In the genomic region with DNA sequence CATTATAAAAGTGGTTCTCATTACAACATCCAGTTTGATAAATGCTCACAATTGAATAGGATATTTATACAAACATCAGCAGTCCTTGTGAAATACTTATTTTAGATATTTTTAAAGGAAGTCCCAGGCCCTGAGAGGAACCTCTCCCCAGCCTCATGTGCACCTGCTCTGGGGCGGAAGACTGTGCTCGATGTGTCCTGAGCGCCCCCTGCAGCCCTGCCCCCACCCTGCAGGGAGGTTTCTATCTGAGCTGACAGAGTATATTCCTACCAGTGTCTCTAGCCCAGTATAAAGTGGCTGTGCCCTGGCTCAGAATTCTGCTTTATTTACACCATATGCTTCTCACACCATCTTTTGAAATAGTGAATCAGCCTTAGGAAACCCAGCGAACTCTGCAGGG, we compare ENCODE assay signal across 11 cellular contexts.
DNase-seq lines count a peak whose midpoint lies in the region; ATAC-seq and TF ChIP-seq lines count a peak whose summit lies in the region.
"Had no signal": no experiment of that assay in that cellular context is flagged by ENCODE, and none has a peak within 500 bp of the region (broad histone marks: within the 10 kb centered on the region; RNA-seq: fewer than 3 reads in every experiment).

No MANE protein-coding gene starts in this region.

- in situ Hi-C loops in SK-MEL-5 (cut with HindIII; ENCODE audit: low pct_unique_long_range_greater_than_20kb, low sequenced_read_pairs) = no loop called here

- H3K9me3 Mint-ChIP-seq in HFFc6 = peaks cover 22% of the 10 kb centered on the region
- H3K9me3 Mint-ChIP-seq: immature natural killer cell had no signal

- peak overlapping the region; percentile 70 for H3K4me3 ChIP-seq in DOHH2 (ENCODE audit: low read length)
- H3K4me3 ChIP-seq: adrenal gland had no signal

- intact Hi-C loops in left colon (cut with DNase I, micrococcal nuclease) = no loop called here

- H3K4me1 ChIP-seq in DOHH2 (ENCODE audit: control insufficient read depth, low read length) = peaks cover 73% of the 10 kb centered on the region
- H3K4me1 ChIP-seq: adrenal gland had no signal

- peak overlapping the region; percentile 88 for H3K27ac ChIP-seq in DOHH2 (ENCODE audit: low read depth, low read length)
- H3K27ac ChIP-seq: adrenal gland had no signal

- no peaks in the 10 kb centered on the region for H3K4me1 Mint-ChIP-seq in HFFc6 (ENCODE audit: low read depth)

- H3F3A ChIP-seq in DOHH2 (ENCODE audit: control insufficient read depth, insufficient read depth) = peaks cover 19% of the 10 kb centered on the region

- peaks cover 25% of the 10 kb centered on the region for H3K9me3 ChIP-seq in DOHH2 (ENCODE audit: control insufficient read depth, insufficient read depth, low read length)
- H3K9me3 ChIP-seq: adrenal gland had no signal

- H3K27me3 Mint-ChIP-seq in HFFc6 (ENCODE audit: insufficient read depth) = no peaks in the 10 kb centered on the region; the same call in 1 of the 2 replicates

- ATAC-seq in left colon = peak; percentile 35
- ATAC-seq in GM19397 (IDR thresholded peaks at IDR 0.05; ENCODE audit: unreplicated experiment) = no peak
- no peak for ATAC-seq in GM19324 (IDR thresholded peaks at IDR 0.05; ENCODE audit: low FRiP score, unreplicated experiment)

- peak overlapping the region; percentile 85 for H3K4me2 ChIP-seq in DOHH2 (ENCODE audit: low read length)

- H4K20me1 ChIP-seq in DOHH2 (ENCODE audit: control insufficient read depth, insufficient read depth, low read depth, low read length) = no peaks in the 10 kb centered on the region

- TF ChIP-seq CTCF in DOHH2 (IDR thresholded peaks at IDR 0.05; ENCODE audit: low read depth, low read length, poor library complexity, severe bottlenecking) = peak; percentile 73
- TF ChIP-seq CTCF in GM20000 (IDR thresholded peaks at IDR 0.05; ENCODE audit: extremely low read depth, missing control alignments) = peak; percentile 72
- no peak for TF ChIP-seq CTCF in HFFc6 (IDR thresholded peaks at IDR 0.05)

- H3K27me3 ChIP-seq in DOHH2 (ENCODE audit: control insufficient read depth, low read length) = no peaks in the 10 kb centered on the region

- DNase-seq in GM20000 (ENCODE audit: low spot score) (peak; percentile 48), SK-MEL-5 (ENCODE audit: low read depth, low spot score) (peak; percentile 17), left colon (peak in 1 of 2 donors; percentile 60), HFFc6 (no peak), OCI-M2 (lab: John Stamatoyannopoulos, UW; ENCODE audit: unreplicated experiment) (no peak)
- DNase-seq: NCI-H2029 had no signal

- H3K36me3 ChIP-seq in DOHH2 (ENCODE audit: control insufficient read depth, low read length) = peaks cover 3% of the 10 kb centered on the region; the same call in 1 of the 2 replicates
- H3K36me3 ChIP-seq: adrenal gland had no signal

- H3K36me3 Mint-ChIP-seq in HFFc6 (ENCODE audit: low read depth) = no peaks in the 10 kb centered on the region

- no peaks in the 10 kb centered on the region for H3K79me2 ChIP-seq in DOHH2 (ENCODE audit: control insufficient read depth, low read length)

- no peak overlapping the region for H3K4me3 Mint-ChIP-seq in HFFc6
- H3K4me3 Mint-ChIP-seq: immature natural killer cell had no signal

- H3K27ac Mint-ChIP-seq in HFFc6 = no peak overlapping the region
- H3K27ac Mint-ChIP-seq: immature natural killer cell had no signal

- H3K9me2 ChIP-seq in DOHH2 (replicated peaks; ENCODE audit: control insufficient read depth, low read length) = no peaks in the 10 kb centered on the region

Comparison
In these comparisons a context has a peak if more than half of its experiments do, and no peak if none do; other contexts are left out.
1. DNase-seq: peak in GM20000 (single experiment) and SK-MEL-5 (single experiment); none in HFFc6 (single experiment) and OCI-M2 (single experiment).